8 cellular contexts compared by ENCODE assay signal in the genomic region with DNA sequence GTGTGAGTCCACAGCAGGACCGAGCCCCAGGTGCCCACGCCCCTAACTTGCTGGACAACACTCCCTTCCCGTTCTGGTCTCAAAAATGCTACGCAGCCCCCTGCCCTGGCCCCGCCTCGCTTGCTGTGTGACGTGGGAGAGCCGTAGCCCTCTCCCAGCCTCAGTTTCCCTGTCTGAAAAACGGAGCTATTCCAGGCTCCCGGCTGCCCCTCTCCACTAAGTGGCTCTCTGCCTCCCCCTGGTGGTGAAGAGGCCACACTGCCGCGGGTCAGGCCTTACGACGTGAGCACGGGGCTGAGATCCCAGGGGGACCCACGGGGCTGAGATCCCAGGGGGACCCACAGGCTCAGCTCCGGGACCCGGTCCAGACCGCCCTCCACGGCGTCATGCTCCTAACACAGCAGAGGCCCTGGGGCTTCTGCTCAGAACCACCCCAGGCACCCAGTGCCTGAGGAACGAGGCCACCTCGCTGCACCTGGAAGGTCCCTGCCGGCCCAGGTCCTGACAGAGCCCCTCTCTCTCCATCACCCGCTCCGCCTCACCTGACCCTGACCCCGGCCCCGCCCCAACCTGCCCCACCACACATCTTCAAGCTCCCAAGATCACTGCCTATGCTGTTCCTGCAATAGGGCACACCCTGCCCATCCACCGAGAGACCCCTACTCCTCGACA. TPM values are rescaled to one million over a fixed set of nuclear protein-coding genes. Genes with fewer than 3 reads are reported as not detected.
DNase-seq lines count a peak whose midpoint lies in the region; ATAC-seq and TF ChIP-seq lines count a peak whose summit lies in the region.

No MANE protein-coding gene starts in this region.

- H3K27me3 Mint-ChIP-seq in GM23338 (ENCODE audit: insufficient read depth, low read depth, poor library complexity), result peaks cover 15% of the 10 kb centered on the region
- H3K27me3 Mint-ChIP-seq in naive thymus-derived CD4-positive, alpha-beta T cell, result peaks cover 0 to 6% (median 4%) of the 10 kb centered on the region in 5 donors
- peaks cover 18 to 27% of the 10 kb centered on the region in 2 donors for H3K27me3 Mint-ChIP-seq in stimulated activated naive B cell treated with anti-CD40 and anti-IgM and Interleukin-4, amounts not matched to agents 10 μg/mL and 1 μg/mL and 100 μg/mL, for 72 hours

- ATAC-seq in GM23338, result peak; percentile 75
- ATAC-seq in naive thymus-derived CD4-positive, alpha-beta T cell, result peak; percentile 87
- ATAC-seq in stimulated activated naive B cell treated with anti-CD40 and anti-IgM and Interleukin-4, amounts not matched to agents 10 μg/mL and 1 μg/mL and 100 μg/mL, for 72 hours (replicated peaks), result peak; percentile 79 to 83
- ATAC-seq in HG03139 (IDR thresholded peaks at IDR 0.05; ENCODE audit: unreplicated experiment), result no peak

- H3K27ac ChIP-seq in BLaER1 treated with 17β-estradiol and CSF1 and Interleukin-3, amounts not matched to agents 10 nM and 100 nM, result no peak overlapping the region
- H3K27ac ChIP-seq in GM23338 (ENCODE audit: low read depth), result no peak overlapping the region
- H3K27ac ChIP-seq in naive thymus-derived CD4-positive, alpha-beta T cell (ENCODE audit: low read depth, low read length), result no peak overlapping the region

- H3K4me3 ChIP-seq in BLaER1 treated with 17β-estradiol and CSF1 and Interleukin-3, amounts not matched to agents 10 nM and 100 nM, result no peak overlapping the region
- no peak overlapping the region for H3K4me3 ChIP-seq in GM23338
- no peak overlapping the region for H3K4me3 ChIP-seq in naive thymus-derived CD4-positive, alpha-beta T cell (ENCODE audit: low read length)

- no peaks in the 10 kb centered on the region for H3K36me3 Mint-ChIP-seq in GM23338 (ENCODE audit: low read depth)
- H3K36me3 Mint-ChIP-seq in naive thymus-derived CD4-positive, alpha-beta T cell, result no peaks in the 10 kb centered on the region
- no peaks in the 10 kb centered on the region for H3K36me3 Mint-ChIP-seq in stimulated activated naive B cell treated with anti-CD40 and anti-IgM and Interleukin-4, amounts not matched to agents 10 μg/mL and 1 μg/mL and 100 μg/mL, for 72 hours

- no peaks in the 10 kb centered on the region for H3K79me2 ChIP-seq in GM23338 (replicated peaks; ENCODE audit: insufficient read depth)

- intact Hi-C loops in naive thymus-derived CD4-positive, alpha-beta T cell (cut with micrococcal nuclease), result loop anchor here (1.0 to 2.0 kb wide), 5 partner anchors 15 to 240 kb away; no protein-coding TSS in a partner anchor

- H3K36me3 ChIP-seq in BLaER1 treated with 17β-estradiol and CSF1 and Interleukin-3, amounts not matched to agents 10 nM and 100 nM, result no peaks in the 10 kb centered on the region
- no peaks in the 10 kb centered on the region for H3K36me3 ChIP-seq in GM23338 (ENCODE audit: insufficient read depth)
- H3K36me3 ChIP-seq in naive thymus-derived CD4-positive, alpha-beta T cell (ENCODE audit: control insufficient read depth in 2 of 3, insufficient read depth in 3 of 3, low read length in 3 of 3), result no peaks in the 10 kb centered on the region

- H3K9me3 Mint-ChIP-seq in GM23338, result no peaks in the 10 kb centered on the region
- no peaks in the 10 kb centered on the region for H3K9me3 Mint-ChIP-seq in naive thymus-derived CD4-positive, alpha-beta T cell
- no peaks in the 10 kb centered on the region for H3K9me3 Mint-ChIP-seq in stimulated activated naive B cell treated with anti-CD40 and anti-IgM and Interleukin-4, amounts not matched to agents 10 μg/mL and 1 μg/mL and 100 μg/mL, for 72 hours

- H3K4me3 Mint-ChIP-seq in GM23338, result no peak overlapping the region
- peak overlapping the region in 1 of 10 donors; percentile 8 for H3K4me3 Mint-ChIP-seq in naive thymus-derived CD4-positive, alpha-beta T cell
- H3K4me3 Mint-ChIP-seq in stimulated activated naive B cell treated with anti-CD40 and anti-IgM and Interleukin-4, amounts not matched to agents 10 μg/mL and 1 μg/mL and 100 μg/mL, for 72 hours, result no peak overlapping the region

- peak; percentile 77 to 96 for TF ChIP-seq CTCF in GM23338 (conservative IDR thresholded peaks at IDR 0.05; ENCODE audit: low read depth in 2 of 2)

- peaks cover 0 to 9% (median 0%) of the 10 kb centered on the region in 11 experiments; a peak in 1 of 22 replicates for H4K20me1 ChIP-seq in BLaER1 treated with 17β-estradiol and CSF1 and Interleukin-3, amounts not matched to agents 10 nM and 100 nM
- H4K20me1 ChIP-seq in GM23338 (replicated peaks; ENCODE audit: insufficient read depth), result no peaks in the 10 kb centered on the region

- CTCF ChIA-PET in naive thymus-derived CD4-positive, alpha-beta T cell (lab: Charles Lee), result interaction anchor here (0.6 to 2.5 kb wide), 5 partner anchors 14 to 1285 kb away, joined by 3 to 8 read pairs (median 5); no protein-coding TSS in a partner anchor

- H3K4me2 ChIP-seq in BLaER1 treated with 17β-estradiol and CSF1 and Interleukin-3, amounts not matched to agents 10 nM and 100 nM, result peak overlapping the region in 8 of 11 experiments; percentile 14 to 66 (median 48); a peak in 11 of 22 replicates
- H3K4me2 ChIP-seq in GM23338, result no peak overlapping the region

- H2AFZ ChIP-seq in GM23338, result no peak overlapping the region

- H3K9ac ChIP-seq in BLaER1 treated with 17β-estradiol and CSF1 and Interleukin-3, amounts not matched to agents 10 nM and 100 nM, result no peak overlapping the region

- H3K9me3 ChIP-seq in BLaER1 treated with 17β-estradiol and CSF1 and Interleukin-3, amounts not matched to agents 10 nM and 100 nM (replicated peaks in 1 of 11), result no peaks in the 10 kb centered on the region
- H3K9me3 ChIP-seq in naive thymus-derived CD4-positive, alpha-beta T cell (ENCODE audit: control insufficient read depth in 2 of 3, low read length in 3 of 3), result no peaks in the 10 kb centered on the region

- peaks cover 9 to 22% (median 16%) of the 10 kb centered on the region in 10 experiments; a peak in 16 of 20 replicates for H3K4me1 ChIP-seq in BLaER1 treated with 17β-estradiol and CSF1 and Interleukin-3, amounts not matched to agents 10 nM and 100 nM
- no peaks in the 10 kb centered on the region for H3K4me1 ChIP-seq in GM23338 (ENCODE audit: insufficient read depth)
- no peaks in the 10 kb centered on the region for H3K4me1 ChIP-seq in naive thymus-derived CD4-positive, alpha-beta T cell (ENCODE audit: control insufficient read depth in 2 of 2, insufficient read depth in 2 of 2, low read length in 2 of 2)

- peaks cover 2% of the 10 kb centered on the region for H3K4me1 Mint-ChIP-seq in GM23338
- H3K4me1 Mint-ChIP-seq in naive thymus-derived CD4-positive, alpha-beta T cell, result peaks cover 2 to 8% (median 4%) of the 10 kb centered on the region in 7 donors
- H3K4me1 Mint-ChIP-seq in stimulated activated naive B cell treated with anti-CD40 and anti-IgM and Interleukin-4, amounts not matched to agents 10 μg/mL and 1 μg/mL and 100 μg/mL, for 72 hours, result peaks cover 2 to 9% of the 10 kb centered on the region in 2 donors

- POLR2A ChIA-PET in naive thymus-derived CD4-positive, alpha-beta T cell (lab: Charles Lee), result no interaction called here

- DNase-seq in GM23338 (ENCODE audit: low spot score) (peak; percentile 85), NCI-H748 treated with DMSO at 0.1 percent for 48 hours (lab: John Stamatoyannopoulos, UW) (peak; percentile 8), epidermal melanocyte (ENCODE audit: insufficient read length, low spot score) (peak; percentile 62)
- peak; percentile 97 for DNase-seq in activated CD8-positive, alpha-beta memory T cell treated with anti-CD3 and anti-CD28 coated beads, Interleukin-2, amount 50 U/mL, for 48 hours
- peak; percentile 51 to 85 (median 70) for DNase-seq in naive thymus-derived CD4-positive, alpha-beta T cell
- peak; percentile 58 for DNase-seq in stimulated activated naive B cell treated with anti-CD40 and anti-IgM and Interleukin-4, amounts not matched to agents 10 μg/mL and 1 μg/mL and 100 μg/mL, for 72 hours

- no peak overlapping the region for H3K27ac Mint-ChIP-seq in GM23338
- peak overlapping the region in 3 of 9 donors; percentile 26 to 64 (median 61) for H3K27ac Mint-ChIP-seq in naive thymus-derived CD4-positive, alpha-beta T cell
- no peak overlapping the region for H3K27ac Mint-ChIP-seq in stimulated activated naive B cell treated with anti-CD40 and anti-IgM and Interleukin-4, amounts not matched to agents 10 μg/mL and 1 μg/mL and 100 μg/mL, for 72 hours

- H3F3A ChIP-seq in GM23338 (replicated peaks; ENCODE audit: low read depth), result no peaks in the 10 kb centered on the region

- no peaks in the 10 kb centered on the region for H3K9me2 ChIP-seq in GM23338 (ENCODE audit: insufficient read depth)

- H3K27me3 ChIP-seq in BLaER1 treated with 17β-estradiol and CSF1 and Interleukin-3, amounts not matched to agents 10 nM and 100 nM, result 0 out of 22 replicates have a peak, but pooled peaks cover 0 to 2% (median 0%) of the 10 kb centered on the region in 11 experiments
- H3K27me3 ChIP-seq in GM23338 (ENCODE audit: insufficient read depth), result no peaks in the 10 kb centered on the region
- H3K27me3 ChIP-seq in naive thymus-derived CD4-positive, alpha-beta T cell (ENCODE audit: control insufficient read depth in 2 of 2, insufficient read depth in 2 of 2, low read length in 2 of 2), result no peaks in the 10 kb centered on the region

RNA-seq across cellular contexts. Expression of gene MICALL2, which starts 26.7 kb away (rescaled TPM):
- 11.8 and 13.0 TPM in 2 replicates for total RNA-seq in GM23338 (2014; rRNA removed; shearing (Covaris generic))
- 6.3 and 7.0 TPM in 2 replicates for polyA plus RNA-seq in GM23338 (2016; fragmentation: Nextera tagmentation; extraction: Ambion mirVana)
- total RNA-seq in naive thymus-derived CD4-positive, alpha-beta T cell, result 1 to 10 TPM in 4 of 5 experiments, under 1 TPM in 1; 0.89 to 5.0 (median 3.3) TPM
- under 1 TPM; 0.37 to 0.55 TPM for polyA plus RNA-seq in naive thymus-derived CD4-positive, alpha-beta T cell

Comparison
In these comparisons a context has a peak if more than half of its experiments do, and no peak if none do; other contexts are left out.
1. DNase-seq: peak in every context shown above with its lines; median percentile 97 in activated CD8-positive, alpha-beta memory T cell treated with anti-CD3 and anti-CD28 coated beads, Interleukin-2, amount 50 U/mL, for 48 hours; 85 in GM23338; 70 in naive thymus-derived CD4-positive, alpha-beta T cell; 62 in epidermal melanocyte; 58 in stimulated activated naive B cell treated with anti-CD40 and anti-IgM and Interleukin-4, amounts not matched to agents 10 μg/mL and 1 μg/mL and 100 μg/mL, for 72 hours; 8 in NCI-H748 treated with DMSO at 0.1 percent for 48 hours.